In the genomic region with DNA sequence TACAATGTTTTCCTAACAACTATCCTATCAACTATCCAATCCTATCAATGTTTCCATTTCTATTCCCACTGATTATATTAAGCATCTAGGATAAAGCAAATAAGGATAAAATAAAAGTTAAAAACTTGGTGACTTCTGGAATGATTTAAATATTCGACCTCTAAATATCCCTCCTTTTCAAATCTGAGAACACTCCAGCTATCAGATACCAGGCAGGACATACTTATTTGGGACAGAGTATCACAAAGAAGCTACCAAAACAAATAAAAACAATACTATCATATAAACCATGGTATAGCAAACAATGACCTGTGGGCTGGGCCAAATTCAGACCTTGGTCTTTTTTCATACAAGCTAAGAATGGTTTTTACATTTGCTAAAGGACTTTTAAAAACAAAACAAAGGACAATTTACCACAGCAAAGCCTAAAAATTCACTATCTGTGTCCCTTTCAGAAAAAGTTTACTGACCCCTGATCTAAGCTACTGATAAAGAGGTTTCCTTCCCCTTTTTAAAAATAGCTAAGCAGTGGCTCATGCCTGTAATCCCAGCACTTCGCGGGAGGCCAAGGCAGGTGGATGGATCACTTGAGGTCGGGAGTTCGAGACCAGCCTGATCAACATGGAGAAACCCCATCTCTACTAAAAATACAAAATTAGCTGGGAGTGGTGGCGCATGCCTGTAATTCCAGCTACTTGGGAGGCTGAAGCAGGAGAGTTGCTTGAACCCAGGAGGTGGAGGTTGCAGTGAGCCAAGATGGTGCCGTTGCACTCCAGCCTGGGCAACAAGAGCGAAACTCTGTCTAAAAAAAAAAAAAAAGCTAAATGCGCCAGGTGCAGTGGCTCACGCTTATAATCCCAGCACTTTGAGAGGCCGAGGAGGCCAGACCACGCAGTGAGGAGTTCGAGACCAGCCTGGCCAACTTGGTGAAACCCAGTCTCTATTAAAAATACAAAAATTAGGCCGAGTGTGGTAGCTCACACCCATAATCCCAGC, we compare ENCODE assay signal across 9 cellular contexts. TPM values are rescaled to one million over a fixed set of nuclear protein-coding genes. Genes with fewer than 3 reads are reported as not detected.
DNase-seq lines count a peak whose midpoint lies in the region; ATAC-seq, FAIRE-seq and TF ChIP-seq lines count a peak whose summit lies in the region.
"Had no signal": no experiment of that assay in that cellular context is flagged by ENCODE, and none has a peak within 500 bp of the region (broad histone marks: within the 10 kb centered on the region; RNA-seq: fewer than 3 reads in every experiment).

No MANE protein-coding gene starts in this region.

- H3K36me3 ChIP-seq in gastrocnemius medialis = no peaks in the 10 kb centered on the region

- TF ChIP-seq CTCF in gastrocnemius medialis (IDR thresholded peaks at IDR 0.05 in 4 of 5, conservative IDR thresholded peaks at IDR 0.05 in 1 of 5) = no peak

- no peaks in the 10 kb centered on the region for H3K9me3 ChIP-seq in gastrocnemius medialis

- DNase-seq in activated naive CD4-positive, alpha-beta T cell treated with anti-CD3 and anti-CD28 coated beads for 36 hours = no peak
- no peak for DNase-seq in activated naive CD4-positive, alpha-beta T cell treated with anti-CD3 and anti-CD28 coated beads, Interleukin-2, amount 50 U/mL, for 16 hours
- DNase-seq in MV-4-11 (lab: John Stamatoyannopoulos, UW) (peak; percentile 80), gastrocnemius medialis (no peak), sciatic nerve (ENCODE audit: low spot score) (no peak), frontal cortex (ENCODE audit: low spot score in 2 of 2) (no peak)
- DNase-seq in activated naive CD4-positive, alpha-beta T cell treated with anti-CD3 and anti-CD28 coated beads, Interleukin-2, amount 50 U/mL, for 72 hours (ENCODE audit: low spot score in 2 of 2) = no peak
- DNase-seq: NCI-H1694 treated with DMSO at 0.1 percent for 48 hours had no signal

- H3K4me1 ChIP-seq in gastrocnemius medialis = peaks cover 33 to 50% of the 10 kb centered on the region in 2 donors

- intact Hi-C loops in activated naive CD4-positive, alpha-beta T cell treated with anti-CD3 and anti-CD28 coated beads for 36 hours (cut with micrococcal nuclease) = loop anchor here (5.0 to 10.0 kb wide), 4 partner anchors 117 to 1568 kb away; no protein-coding TSS in a partner anchor
- intact Hi-C loops in gastrocnemius medialis (cut with DNase I; ENCODE audit: low total_unique reads) (loop anchor here (10.0 kb wide), 1 partner anchor 936 kb away; the partner anchor contains the start of gene ATXN1), sciatic nerve (cut with DNase I) (no loop called here)

- no peak for TF ChIP-seq POLR2A in gastrocnemius medialis (IDR thresholded peaks at IDR 0.05)

- CTCF ChIA-PET in activated naive CD4-positive, alpha-beta T cell treated with anti-CD3 and anti-CD28 coated beads for 36 hours (lab: Charles Lee) = interaction anchor here (0.6 to 2.2 kb wide), 9 partner anchors 9 to 148 kb away, joined by 3 to 15 read pairs (median 5); no protein-coding TSS in a partner anchor

- H3K4me1 Mint-ChIP-seq in activated naive CD4-positive, alpha-beta T cell treated with anti-CD3 and anti-CD28 coated beads for 36 hours (ENCODE audit: low read depth) = peaks cover 56% of the 10 kb centered on the region

- H3K36me3 Mint-ChIP-seq in activated naive CD4-positive, alpha-beta T cell treated with anti-CD3 and anti-CD28 coated beads for 36 hours (ENCODE audit: low read depth) = peaks cover 38% of the 10 kb centered on the region
- peaks cover 7 to 20% of the 10 kb centered on the region in 2 donors for H3K36me3 Mint-ChIP-seq in activated naive CD4-positive, alpha-beta T cell treated with anti-CD3 and anti-CD28 coated beads, Interleukin-2, amount 50 U/mL, for 72 hours

- H3K27me3 ChIP-seq in gastrocnemius medialis = no peaks in the 10 kb centered on the region

- no peaks in the 10 kb centered on the region for H3K9me3 Mint-ChIP-seq in activated naive CD4-positive, alpha-beta T cell treated with anti-CD3 and anti-CD28 coated beads for 36 hours
- H3K9me3 Mint-ChIP-seq in activated naive CD4-positive, alpha-beta T cell treated with anti-CD3 and anti-CD28 coated beads, Interleukin-2, amount 50 U/mL, for 72 hours = no peaks in the 10 kb centered on the region

- H3K4me3 Mint-ChIP-seq in activated naive CD4-positive, alpha-beta T cell treated with anti-CD3 and anti-CD28 coated beads for 36 hours = no peak overlapping the region

- FAIRE-seq in frontal cortex (lab: Jason Lieb, UNC) = no peak

- H3K27ac Mint-ChIP-seq in activated naive CD4-positive, alpha-beta T cell treated with anti-CD3 and anti-CD28 coated beads for 36 hours = peak overlapping the region; percentile 18
- H3K27ac Mint-ChIP-seq in activated naive CD4-positive, alpha-beta T cell treated with anti-CD3 and anti-CD28 coated beads, Interleukin-2, amount 50 U/mL, for 72 hours = peak overlapping the region; percentile 25 to 50

- peak overlapping the region; percentile 8 to 100 (median 46) for H3K27ac ChIP-seq in gastrocnemius medialis

- in situ Hi-C loops in gastrocnemius medialis (cut with MboI; ENCODE audit: low sequenced_read_pairs in 4 of 4) = no loop called here

- H3K27me3 Mint-ChIP-seq in activated naive CD4-positive, alpha-beta T cell treated with anti-CD3 and anti-CD28 coated beads for 36 hours (ENCODE audit: low read depth) = no peaks in the 10 kb centered on the region

- ATAC-seq in activated naive CD4-positive, alpha-beta T cell treated with anti-CD3 and anti-CD28 coated beads, Interleukin-2, amount 50 U/mL, for 72 hours = no peak
- ATAC-seq in gastrocnemius medialis = no peak
- ATAC-seq in sciatic nerve = no peak
- no peak for ATAC-seq in GM18517 (IDR thresholded peaks at IDR 0.05; ENCODE audit: unreplicated experiment)

- H3K4me3 ChIP-seq in gastrocnemius medialis = no peak overlapping the region

RNA-seq across cellular contexts. Expression of gene NUP153, which starts 6.0 kb away (rescaled TPM):
- 10 to 100 TPM; 65.3 to 67.2 TPM for total RNA-seq in activated naive CD4-positive, alpha-beta T cell treated with anti-CD3 and anti-CD28 coated beads for 36 hours
- 10 to 100 TPM; 77.3 to 84.8 TPM for total RNA-seq in activated naive CD4-positive, alpha-beta T cell treated with anti-CD3 and anti-CD28 coated beads, Interleukin-2, amount 50 U/mL, for 72 hours
- 10 to 100 TPM; 29.7 to 44.2 (median 37.9) TPM for total RNA-seq in gastrocnemius medialis
- total RNA-seq in sciatic nerve = 41.0 TPM
- 41.2 TPM for total RNA-seq in frontal cortex
